Comparison of ENCODE assay signal across 14 cellular contexts in the genomic region with DNA sequence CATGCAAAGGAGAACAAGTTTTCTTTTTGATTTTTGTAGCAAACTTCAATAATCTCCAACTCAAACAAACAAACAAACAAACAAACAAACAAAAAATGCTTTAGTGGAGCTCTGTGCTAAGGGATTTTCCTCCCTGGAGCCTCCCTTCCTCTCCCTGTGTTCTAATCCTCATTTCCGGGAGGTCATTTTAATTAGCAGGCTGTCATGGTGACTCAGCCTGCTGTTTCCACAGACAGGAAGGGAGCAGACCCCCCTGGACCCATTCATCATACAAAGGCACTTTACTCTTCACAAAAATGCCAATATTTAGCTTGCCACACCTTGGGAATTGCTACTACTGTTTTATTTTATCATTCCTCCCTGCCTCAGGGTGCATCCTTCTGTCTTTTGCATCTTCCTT.
DNase-seq lines count a peak whose midpoint lies in the region; ATAC-seq and TF ChIP-seq lines count a peak whose summit lies in the region.
"Had no signal": no experiment of that assay in that cellular context is flagged by ENCODE, and none has a peak within 500 bp of the region (broad histone marks: within the 10 kb centered on the region; RNA-seq: fewer than 3 reads in every experiment).

No MANE protein-coding gene starts in this region.

- H3K4me3 Mint-ChIP-seq in glutamatergic neuron (ENCODE audit: unreplicated experiment) = peak overlapping the region; percentile 21
- H3K4me3 Mint-ChIP-seq in naive thymus-derived CD4-positive, alpha-beta T cell = no peak overlapping the region
- H3K4me3 Mint-ChIP-seq: CD8-positive, alpha-beta T cell had no signal

- no peaks in the 10 kb centered on the region for H3K4me1 ChIP-seq in upper lobe of left lung
- H3K4me1 ChIP-seq in naive thymus-derived CD4-positive, alpha-beta T cell (ENCODE audit: control insufficient read depth in 2 of 2, insufficient read depth in 2 of 2, low read length in 2 of 2) = no peaks in the 10 kb centered on the region

- peak overlapping the region; percentile 93 for H3K27ac Mint-ChIP-seq in glutamatergic neuron (ENCODE audit: unreplicated experiment)
- H3K27ac Mint-ChIP-seq in naive thymus-derived CD4-positive, alpha-beta T cell = no peak overlapping the region
- H3K27ac Mint-ChIP-seq: CD8-positive, alpha-beta T cell had no signal

- peaks cover 26% of the 10 kb centered on the region for H3K4me1 Mint-ChIP-seq in glutamatergic neuron (ENCODE audit: low read depth, unreplicated experiment)
- H3K4me1 Mint-ChIP-seq in naive thymus-derived CD4-positive, alpha-beta T cell = no peaks in the 10 kb centered on the region

- no peak for TF ChIP-seq POLR2A in upper lobe of left lung (IDR thresholded peaks at IDR 0.05)

- H3K27ac ChIP-seq in upper lobe of left lung = no peak overlapping the region
- H3K27ac ChIP-seq in naive thymus-derived CD4-positive, alpha-beta T cell (ENCODE audit: low read depth, low read length) = no peak overlapping the region

- CTCF ChIA-PET in naive thymus-derived CD4-positive, alpha-beta T cell (lab: Charles Lee) = no interaction called here

- no peak for TF ChIP-seq EP300 in upper lobe of left lung (IDR thresholded peaks at IDR 0.05)

- H3K36me3 Mint-ChIP-seq in glutamatergic neuron (ENCODE audit: unreplicated experiment) = no peaks in the 10 kb centered on the region
- no peaks in the 10 kb centered on the region for H3K36me3 Mint-ChIP-seq in naive thymus-derived CD4-positive, alpha-beta T cell
- H3K36me3 Mint-ChIP-seq: CD8-positive, alpha-beta T cell had no signal

- no peaks in the 10 kb centered on the region for H3K27me3 ChIP-seq in upper lobe of left lung
- no peaks in the 10 kb centered on the region for H3K27me3 ChIP-seq in naive thymus-derived CD4-positive, alpha-beta T cell (ENCODE audit: control insufficient read depth in 2 of 2, insufficient read depth in 2 of 2, low read length in 2 of 2)

- H3K36me3 ChIP-seq in upper lobe of left lung = no peaks in the 10 kb centered on the region
- H3K36me3 ChIP-seq in naive thymus-derived CD4-positive, alpha-beta T cell (ENCODE audit: control insufficient read depth in 2 of 3, insufficient read depth in 3 of 3, low read length in 3 of 3) = no peaks in the 10 kb centered on the region

- no peak for TF ChIP-seq CTCF in glutamatergic neuron (IDR thresholded peaks at IDR 0.05; ENCODE audit: partially characterized antibody, unreplicated experiment)
- no peak for TF ChIP-seq CTCF in upper lobe of left lung (IDR thresholded peaks at IDR 0.05)

- DNase-seq in COR-L47 (lab: John Stamatoyannopoulos, UW) = peak; percentile 65
- DNase-seq in HT1080 (ENCODE audit: low read depth) = peak; percentile 35
- peak; percentile 64 for DNase-seq in NCI-H82 treated with DMSO at 0.1 percent for 48 hours (lab: John Stamatoyannopoulos, UW; ENCODE audit: unreplicated experiment)
- DNase-seq in glutamatergic neuron = no peak
- DNase-seq in upper lobe of left lung = no peak
- no peak for DNase-seq in naive thymus-derived CD4-positive, alpha-beta T cell
- DNase-seq in stimulated activated naive CD8-positive, alpha-beta T cell treated with anti-CD3 and anti-CD28 coated beads, Interleukin-15, Interleukin-2, amounts not matched to agents 100 U/mL and 50 U/mL, for 24 hours = no peak
- DNase-seq: CD8-positive, alpha-beta T cell; EL; GOT3; Karpas-422; NCI-H446 treated with DMSO at 0.1 percent for 48 hours; SK-N-SH; T-helper 1 cell had no signal

- ATAC-seq in upper lobe of left lung (ENCODE audit: low FRiP score in 2 of 2) = no peak
- ATAC-seq in naive thymus-derived CD4-positive, alpha-beta T cell = no peak
- no peak for ATAC-seq in stimulated activated naive CD8-positive, alpha-beta T cell treated with anti-CD3 and anti-CD28 coated beads, Interleukin-15, Interleukin-2, amounts not matched to agents 100 U/mL and 50 U/mL, for 24 hours
- ATAC-seq: CD8-positive, alpha-beta T cell had no signal

- H3K27me3 Mint-ChIP-seq in glutamatergic neuron (ENCODE audit: unreplicated experiment) = peaks cover 3% of the 10 kb centered on the region
- peaks cover 0 to 63% (median 40%) of the 10 kb centered on the region in 5 donors for H3K27me3 Mint-ChIP-seq in naive thymus-derived CD4-positive, alpha-beta T cell

- intact Hi-C loops in naive thymus-derived CD4-positive, alpha-beta T cell (cut with micrococcal nuclease) = no loop called here

- H3K9me3 ChIP-seq in upper lobe of left lung = no peaks in the 10 kb centered on the region
- H3K9me3 ChIP-seq in naive thymus-derived CD4-positive, alpha-beta T cell (ENCODE audit: control insufficient read depth in 2 of 3, low read length in 3 of 3) = no peaks in the 10 kb centered on the region
- H3K9me3 ChIP-seq: SK-N-SH had no signal

- POLR2A ChIA-PET in naive thymus-derived CD4-positive, alpha-beta T cell (lab: Charles Lee) = no interaction called here

- peaks cover 3% of the 10 kb centered on the region for H3K9me3 Mint-ChIP-seq in glutamatergic neuron (ENCODE audit: unreplicated experiment)
- H3K9me3 Mint-ChIP-seq in naive thymus-derived CD4-positive, alpha-beta T cell = peaks cover 0 to 1% (median 0%) of the 10 kb centered on the region in 11 donors
- H3K9me3 Mint-ChIP-seq: CD8-positive, alpha-beta T cell had no signal

- no peak overlapping the region for H3K4me3 ChIP-seq in upper lobe of left lung
- no peak overlapping the region for H3K4me3 ChIP-seq in naive thymus-derived CD4-positive, alpha-beta T cell (ENCODE audit: low read length)

- 22 to 26% methylated on average over 1 of the region's 1 CpG for WGBS in upper lobe of left lung, 2 donors

Comparison
In these comparisons a context has a peak if more than half of its experiments do, and no peak if none do; other contexts are left out.
1. DNase-seq: peak in COR-L47 (single experiment), HT1080 (single experiment) and NCI-H82 treated with DMSO at 0.1 percent for 48 hours (single experiment); none in glutamatergic neuron (single experiment), upper lobe of left lung (0 of 2), naive thymus-derived CD4-positive, alpha-beta T cell (0 of 9) and stimulated activated naive CD8-positive, alpha-beta T cell treated with anti-CD3 and anti-CD28 coated beads, Interleukin-15, Interleukin-2, amounts not matched to agents 100 U/mL and 50 U/mL, for 24 hours (single experiment).